ENCODE assay signal across 1 cellular context in genomic region chr2:216146573-216146972, GRCh38.
TF ChIP-seq lines count a peak whose summit lies in the region.

No MANE protein-coding gene starts in this region.

TF ChIP-seq in GM23338, 12 proteins besides CTCF, POLR2A, EP300 and RAD21 (continued from another document):
- TF ChIP-seq ETS1 (IDR thresholded peaks at IDR 0.05) = no peak
- TF ChIP-seq JUNB (IDR thresholded peaks at IDR 0.05; ENCODE audit: unreplicated experiment) = no peak
- TF ChIP-seq, protein P1, sequence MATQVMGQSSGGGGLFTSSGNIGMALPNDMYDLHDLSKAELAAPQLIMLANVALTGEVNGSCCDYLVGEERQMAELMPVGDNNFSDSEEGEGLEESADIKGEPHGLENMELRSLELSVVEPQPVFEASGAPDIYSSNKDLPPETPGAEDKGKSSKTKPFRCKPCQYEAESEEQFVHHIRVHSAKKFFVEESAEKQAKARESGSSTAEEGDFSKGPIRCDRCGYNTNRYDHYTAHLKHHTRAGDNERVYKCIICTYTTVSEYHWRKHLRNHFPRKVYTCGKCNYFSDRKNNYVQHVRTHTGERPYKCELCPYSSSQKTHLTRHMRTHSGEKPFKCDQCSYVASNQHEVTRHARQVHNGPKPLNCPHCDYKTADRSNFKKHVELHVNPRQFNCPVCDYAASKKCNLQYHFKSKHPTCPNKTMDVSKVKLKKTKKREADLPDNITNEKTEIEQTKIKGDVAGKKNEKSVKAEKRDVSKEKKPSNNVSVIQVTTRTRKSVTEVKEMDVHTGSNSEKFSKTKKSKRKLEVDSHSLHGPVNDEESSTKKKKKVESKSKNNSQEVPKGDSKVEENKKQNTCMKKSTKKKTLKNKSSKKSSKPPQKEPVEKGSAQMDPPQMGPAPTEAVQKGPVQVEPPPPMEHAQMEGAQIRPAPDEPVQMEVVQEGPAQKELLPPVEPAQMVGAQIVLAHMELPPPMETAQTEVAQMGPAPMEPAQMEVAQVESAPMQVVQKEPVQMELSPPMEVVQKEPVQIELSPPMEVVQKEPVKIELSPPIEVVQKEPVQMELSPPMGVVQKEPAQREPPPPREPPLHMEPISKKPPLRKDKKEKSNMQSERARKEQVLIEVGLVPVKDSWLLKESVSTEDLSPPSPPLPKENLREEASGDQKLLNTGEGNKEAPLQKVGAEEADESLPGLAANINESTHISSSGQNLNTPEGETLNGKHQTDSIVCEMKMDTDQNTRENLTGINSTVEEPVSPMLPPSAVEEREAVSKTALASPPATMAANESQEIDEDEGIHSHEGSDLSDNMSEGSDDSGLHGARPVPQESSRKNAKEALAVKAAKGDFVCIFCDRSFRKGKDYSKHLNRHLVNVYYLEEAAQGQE (IDR thresholded peaks at IDR 0.05; ENCODE audit: unreplicated experiment) = no peak
- TF ChIP-seq, protein P2, sequence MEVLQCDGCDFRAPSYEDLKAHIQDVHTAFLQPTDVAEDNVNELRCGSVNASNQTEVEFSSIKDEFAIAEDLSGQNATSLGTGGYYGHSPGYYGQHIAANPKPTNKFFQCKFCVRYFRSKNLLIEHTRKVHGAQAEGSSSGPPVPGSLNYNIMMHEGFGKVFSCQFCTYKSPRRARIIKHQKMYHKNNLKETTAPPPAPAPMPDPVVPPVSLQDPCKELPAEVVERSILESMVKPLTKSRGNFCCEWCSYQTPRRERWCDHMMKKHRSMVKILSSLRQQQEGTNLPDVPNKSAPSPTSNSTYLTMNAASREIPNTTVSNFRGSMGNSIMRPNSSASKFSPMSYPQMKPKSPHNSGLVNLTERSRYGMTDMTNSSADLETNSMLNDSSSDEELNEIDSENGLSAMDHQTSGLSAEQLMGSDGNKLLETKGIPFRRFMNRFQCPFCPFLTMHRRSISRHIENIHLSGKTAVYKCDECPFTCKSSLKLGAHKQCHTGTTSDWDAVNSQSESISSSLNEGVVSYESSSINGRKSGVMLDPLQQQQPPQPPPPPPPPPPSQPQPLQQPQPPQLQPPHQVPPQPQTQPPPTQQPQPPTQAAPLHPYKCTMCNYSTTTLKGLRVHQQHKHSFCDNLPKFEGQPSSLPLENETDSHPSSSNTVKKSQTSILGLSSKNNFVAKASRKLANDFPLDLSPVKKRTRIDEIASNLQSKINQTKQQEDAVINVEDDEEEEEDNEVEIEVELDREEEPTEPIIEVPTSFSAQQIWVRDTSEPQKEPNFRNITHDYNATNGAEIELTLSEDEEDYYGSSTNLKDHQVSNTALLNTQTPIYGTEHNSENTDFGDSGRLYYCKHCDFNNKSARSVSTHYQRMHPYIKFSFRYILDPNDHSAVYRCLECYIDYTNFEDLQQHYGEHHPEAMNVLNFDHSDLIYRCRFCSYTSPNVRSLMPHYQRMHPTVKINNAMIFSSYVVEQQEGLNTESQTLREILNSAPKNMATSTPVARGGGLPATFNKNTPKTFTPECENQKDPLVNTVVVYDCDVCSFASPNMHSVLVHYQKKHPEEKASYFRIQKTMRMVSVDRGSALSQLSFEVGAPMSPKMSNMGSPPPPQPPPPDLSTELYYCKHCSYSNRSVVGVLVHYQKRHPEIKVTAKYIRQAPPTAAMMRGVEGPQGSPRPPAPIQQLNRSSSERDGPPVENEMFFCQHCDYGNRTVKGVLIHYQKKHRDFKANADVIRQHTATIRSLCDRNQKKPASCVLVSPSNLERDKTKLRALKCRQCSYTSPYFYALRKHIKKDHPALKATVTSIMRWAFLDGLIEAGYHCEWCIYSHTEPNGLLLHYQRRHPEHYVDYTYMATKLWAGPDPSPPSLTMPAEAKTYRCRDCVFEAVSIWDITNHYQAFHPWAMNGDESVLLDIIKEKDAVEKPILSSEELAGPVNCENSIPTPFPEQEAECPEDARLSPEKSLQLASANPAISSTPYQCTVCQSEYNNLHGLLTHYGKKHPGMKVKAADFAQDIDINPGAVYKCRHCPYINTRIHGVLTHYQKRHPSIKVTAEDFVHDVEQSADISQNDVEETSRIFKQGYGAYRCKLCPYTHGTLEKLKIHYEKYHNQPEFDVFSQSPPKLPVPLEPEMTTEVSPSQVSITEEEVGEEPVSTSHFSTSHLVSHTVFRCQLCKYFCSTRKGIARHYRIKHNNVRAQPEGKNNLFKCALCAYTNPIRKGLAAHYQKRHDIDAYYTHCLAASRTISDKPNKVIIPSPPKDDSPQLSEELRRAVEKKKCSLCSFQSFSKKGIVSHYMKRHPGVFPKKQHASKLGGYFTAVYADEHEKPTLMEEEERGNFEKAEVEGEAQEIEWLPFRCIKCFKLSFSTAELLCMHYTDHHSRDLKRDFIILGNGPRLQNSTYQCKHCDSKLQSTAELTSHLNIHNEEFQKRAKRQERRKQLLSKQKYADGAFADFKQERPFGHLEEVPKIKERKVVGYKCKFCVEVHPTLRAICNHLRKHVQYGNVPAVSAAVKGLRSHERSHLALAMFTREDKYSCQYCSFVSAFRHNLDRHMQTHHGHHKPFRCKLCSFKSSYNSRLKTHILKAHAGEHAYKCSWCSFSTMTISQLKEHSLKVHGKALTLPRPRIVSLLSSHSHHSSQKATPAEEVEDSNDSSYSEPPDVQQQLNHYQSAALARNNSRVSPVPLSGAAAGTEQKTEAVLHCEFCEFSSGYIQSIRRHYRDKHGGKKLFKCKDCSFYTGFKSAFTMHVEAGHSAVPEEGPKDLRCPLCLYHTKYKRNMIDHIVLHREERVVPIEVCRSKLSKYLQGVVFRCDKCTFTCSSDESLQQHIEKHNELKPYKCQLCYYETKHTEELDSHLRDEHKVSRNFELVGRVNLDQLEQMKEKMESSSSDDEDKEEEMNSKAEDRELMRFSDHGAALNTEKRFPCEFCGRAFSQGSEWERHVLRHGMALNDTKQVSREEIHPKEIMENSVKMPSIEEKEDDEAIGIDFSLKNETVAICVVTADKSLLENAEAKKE (CRISPR knock-in tag; IDR thresholded peaks at IDR 0.05) = no peak
- TF ChIP-seq ZNF114 (CRISPR knock-in tag; IDR thresholded peaks at IDR 0.05) = no peak
- no peak for TF ChIP-seq NANOG (IDR thresholded peaks at IDR 0.05; ENCODE audit: borderline replicate concordance)
- TF ChIP-seq ZNF331 (CRISPR knock-in tag; IDR thresholded peaks at IDR 0.05; ENCODE audit: low read depth) = no peak
- TF ChIP-seq EZH2phosphoT487 (IDR thresholded peaks at IDR 0.05; ENCODE audit: unreplicated experiment) = no peak
- no peak for TF ChIP-seq EZH2 (IDR thresholded peaks at IDR 0.05; ENCODE audit: low read depth, unreplicated experiment)
- no peak for TF ChIP-seq STAT1 (IDR thresholded peaks at IDR 0.05; ENCODE audit: unreplicated experiment)
TF ChIP-seq in GM23338: peak in this region for 0.
